In the genomic region with DNA sequence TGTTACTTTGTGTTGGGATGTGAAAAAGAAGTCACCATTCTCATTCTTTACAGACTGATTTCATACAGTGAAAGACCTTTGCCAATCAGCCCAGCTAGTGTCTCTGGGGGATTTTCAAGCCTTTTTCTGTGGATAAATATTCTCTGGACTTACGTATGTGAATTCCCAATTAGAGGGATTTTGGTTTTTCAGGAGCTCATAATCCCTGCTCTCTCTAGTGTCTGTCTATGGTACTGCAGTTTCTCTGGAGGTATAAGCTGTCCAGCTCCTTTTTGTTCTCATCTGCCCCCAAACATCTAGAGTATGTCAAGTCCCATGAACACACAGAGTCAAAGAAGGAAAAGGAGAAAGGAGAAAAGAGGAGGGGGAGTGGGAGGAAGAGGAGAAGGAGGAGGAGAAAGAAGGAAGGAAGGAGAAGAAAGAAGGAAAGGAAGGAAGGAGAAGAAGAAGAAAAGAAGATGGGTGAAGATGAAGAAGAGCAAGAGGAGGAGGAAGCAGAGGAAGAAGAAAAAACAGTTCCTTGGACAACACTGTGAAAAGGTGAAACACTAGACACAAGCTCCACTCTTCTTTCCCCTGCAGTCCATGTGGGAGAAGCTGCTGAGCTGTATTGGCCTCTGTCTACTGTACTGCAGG, we compare ENCODE assay signal across 8 cellular contexts.
A peak's percentile ranks its signal among the peaks of the same experiment; 100 is the strongest.
DNase-seq lines count a peak whose midpoint lies in the region; ATAC-seq and TF ChIP-seq lines count a peak whose summit lies in the region.

No MANE protein-coding gene starts in this region.

- H3K27ac Mint-ChIP-seq in mesothelial cell of epicardium = no peak overlapping the region

- H3K36me3 Mint-ChIP-seq in mesothelial cell of epicardium = peaks cover 3% of the 10 kb centered on the region

- H3K4me3 Mint-ChIP-seq in mesothelial cell of epicardium = no peak overlapping the region

- peaks cover 17% of the 10 kb centered on the region for H3K9me3 Mint-ChIP-seq in mesothelial cell of epicardium

- DNase-seq in D341Med (ENCODE audit: low spot score) (peak; percentile 46), cardiac fibroblast (ENCODE audit: low read depth in 2 of 2) (peak; percentile 83 to 89), mesothelial cell of epicardium (ENCODE audit: low spot score in 2 of 2, unreplicated experiment in 2 of 2) (no peak), activated gamma-delta T cell treated with Interleukin-2 at 50 U/mL for 16 hours (no peak), retina (no peak)
- DNase-seq in Jurkat, Clone E6-1 (ENCODE audit: low read depth, low spot score) = peak; percentile 3
- no peak for DNase-seq in stimulated activated naive CD8-positive, alpha-beta T cell treated with anti-CD3 and anti-CD28 coated beads, Interleukin-15, Interleukin-2, amounts not matched to agents 100 U/mL and 50 U/mL, for 24 hours

- no peaks in the 10 kb centered on the region for H3K4me1 Mint-ChIP-seq in mesothelial cell of epicardium

- TF ChIP-seq CTCF in cardiac fibroblast (IDR thresholded peaks at IDR 0.05; ENCODE audit: low read depth, low read length) (peak; percentile 79), mesothelial cell of epicardium (IDR thresholded peaks at IDR 0.05; ENCODE audit: unreplicated experiment) (peak; percentile 45)

- H3K27me3 Mint-ChIP-seq in mesothelial cell of epicardium (ENCODE audit: low read depth) = peaks cover 4% of the 10 kb centered on the region

- no peak overlapping the region for H3K4me3 ChIP-seq in Jurkat, Clone E6-1 (ENCODE audit: low read length)
- H3K4me3 ChIP-seq in cardiac fibroblast (replicated peaks in 1 of 2; ENCODE audit: low read depth in 2 of 2, low read length in 2 of 2) = no peak overlapping the region

- ATAC-seq in HG03135 (IDR thresholded peaks at IDR 0.05; ENCODE audit: unreplicated experiment) = no peak
- no peak for ATAC-seq in stimulated activated naive CD8-positive, alpha-beta T cell treated with anti-CD3 and anti-CD28 coated beads, Interleukin-15, Interleukin-2, amounts not matched to agents 100 U/mL and 50 U/mL, for 24 hours

Comparison
In these comparisons a context has a peak if more than half of its experiments do, and no peak if none do; other contexts are left out.
1. DNase-seq: peak in D341Med (single experiment), Jurkat, Clone E6-1 (single experiment) and cardiac fibroblast (2 of 2); none in mesothelial cell of epicardium (0 of 2), activated gamma-delta T cell treated with Interleukin-2 at 50 U/mL for 16 hours (single experiment), stimulated activated naive CD8-positive, alpha-beta T cell treated with anti-CD3 and anti-CD28 coated beads, Interleukin-15, Interleukin-2, amounts not matched to agents 100 U/mL and 50 U/mL, for 24 hours (single experiment) and retina (single experiment).